In the genomic region with DNA sequence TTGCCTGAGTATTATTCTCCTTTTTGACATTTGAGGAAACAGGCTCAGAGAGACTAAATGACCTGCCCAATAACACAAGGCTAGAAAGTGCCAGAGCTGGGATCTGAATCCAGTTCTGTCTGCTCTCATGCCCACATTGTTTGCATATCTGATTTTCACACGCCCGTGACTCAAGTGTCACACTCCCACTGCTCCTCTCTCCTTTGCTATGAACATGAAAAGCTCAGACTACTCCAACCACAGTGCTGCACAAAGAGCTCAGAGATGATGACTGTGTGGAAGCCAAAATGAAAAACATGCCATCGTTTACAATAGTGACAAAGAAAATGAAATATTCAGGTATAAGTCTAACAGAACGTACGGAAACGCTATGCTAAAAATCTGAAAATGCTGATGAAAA, we compare ENCODE assay signal across 9 cellular contexts.
A peak's percentile ranks its signal among the peaks of the same experiment; 100 is the strongest.
DNase-seq lines count a peak whose midpoint lies in the region; ATAC-seq and TF ChIP-seq lines count a peak whose summit lies in the region.
"Had no signal": no experiment of that assay in that cellular context is flagged by ENCODE, and none has a peak within 500 bp of the region (broad histone marks: within the 10 kb centered on the region; RNA-seq: fewer than 3 reads in every experiment).

No MANE protein-coding gene starts in this region.

- H3K36me3 Mint-ChIP-seq in Calu3 (ENCODE audit: insufficient read depth, unreplicated experiment) (peaks cover 7% of the 10 kb centered on the region), progenitor cell of endocrine pancreas (ENCODE audit: insufficient read depth) (peaks cover 9% of the 10 kb centered on the region)
- H3K36me3 Mint-ChIP-seq in activated T-helper 2 cell treated with anti-CD3 and anti-CD28 coated beads, Interferon-gamma antibody, Interleukin-2, Interleukin-4, amounts not matched to agents 10 μg/mL and 5 μg/mL and 100 μg/mL, durations not matched to agents 14 hours and 24 hours and 36 hours (ENCODE audit: low read depth), result peaks cover 56% of the 10 kb centered on the region

- H3K4me1 Mint-ChIP-seq in Calu3 (ENCODE audit: low read depth, unreplicated experiment) (peaks cover 29% of the 10 kb centered on the region), progenitor cell of endocrine pancreas (ENCODE audit: low read depth) (peaks cover 2% of the 10 kb centered on the region)
- H3K4me1 Mint-ChIP-seq in activated T-helper 2 cell treated with anti-CD3 and anti-CD28 coated beads, Interferon-gamma antibody, Interleukin-2, Interleukin-4, amounts not matched to agents 10 μg/mL and 5 μg/mL and 100 μg/mL, durations not matched to agents 14 hours and 24 hours and 36 hours (ENCODE audit: low read depth), result peaks cover 52% of the 10 kb centered on the region

- BruUV-seq in Calu3 (replicated peaks; lab: Mats Ljungman, UMichigan), result no TSS peak

- TF ChIP-seq CTCF in Calu3 (IDR thresholded peaks at IDR 0.05; ENCODE audit: unreplicated experiment) (no peak), progenitor cell of endocrine pancreas (IDR thresholded peaks at IDR 0.05; ENCODE audit: unreplicated experiment) (no peak)

- DNase-seq in Calu3, result peak; percentile 5
- DNase-seq in Jurkat, Clone E6-1 (ENCODE audit: low read depth, low spot score), result peak; percentile 40
- DNase-seq in activated T-helper 2 cell treated with anti-CD3 and anti-CD28 coated beads, Interferon-gamma antibody, Interleukin-2, Interleukin-4, amounts not matched to agents 10 μg/mL and 5 μg/mL and 100 μg/mL, durations not matched to agents 14 hours and 24 hours and 36 hours (ENCODE audit: low spot score), result no peak
- no peak for DNase-seq in progenitor cell of endocrine pancreas (ENCODE audit: low spot score, unreplicated experiment)
- DNase-seq: substantia nigra had no signal

- H3K4me3 Mint-ChIP-seq in Calu3 (ENCODE audit: low read depth, unreplicated experiment) (no peak overlapping the region), progenitor cell of endocrine pancreas (ENCODE audit: low read depth) (no peak overlapping the region)
- H3K4me3 Mint-ChIP-seq in activated T-helper 2 cell treated with anti-CD3 and anti-CD28 coated beads, Interferon-gamma antibody, Interleukin-2, Interleukin-4, amounts not matched to agents 10 μg/mL and 5 μg/mL and 100 μg/mL, durations not matched to agents 14 hours and 24 hours and 36 hours (ENCODE audit: low read depth), result no peak overlapping the region

- H3K27ac Mint-ChIP-seq in Calu3 (ENCODE audit: unreplicated experiment) (peak overlapping the region; percentile 56), progenitor cell of endocrine pancreas (peak overlapping the region; percentile 8)
- H3K27ac Mint-ChIP-seq in activated T-helper 2 cell treated with anti-CD3 and anti-CD28 coated beads, Interferon-gamma antibody, Interleukin-2, Interleukin-4, amounts not matched to agents 10 μg/mL and 5 μg/mL and 100 μg/mL, durations not matched to agents 14 hours and 24 hours and 36 hours, result peak overlapping the region; percentile 70

- H3K9me3 Mint-ChIP-seq in Calu3 (ENCODE audit: low read depth, unreplicated experiment) (no peaks in the 10 kb centered on the region), progenitor cell of endocrine pancreas (ENCODE audit: low read depth) (no peaks in the 10 kb centered on the region)
- H3K9me3 Mint-ChIP-seq in activated T-helper 2 cell treated with anti-CD3 and anti-CD28 coated beads, Interferon-gamma antibody, Interleukin-2, Interleukin-4, amounts not matched to agents 10 μg/mL and 5 μg/mL and 100 μg/mL, durations not matched to agents 14 hours and 24 hours and 36 hours, result no peaks in the 10 kb centered on the region

- H3K4me3 ChIP-seq in Jurkat, Clone E6-1 (ENCODE audit: low read length), result no peak overlapping the region

- CTCF ChIA-PET in Calu3 (lab: Charles Lee), result no interaction called here

- intact Hi-C loops in Calu3 (cut with micrococcal nuclease; ENCODE audit: unreplicated experiment), result no loop called here
- intact Hi-C loops in activated T-helper 2 cell treated with anti-CD3 and anti-CD28 coated beads, Interferon-gamma antibody, Interleukin-2, Interleukin-4, amounts not matched to agents 10 μg/mL and 5 μg/mL and 100 μg/mL, durations not matched to agents 14 hours and 24 hours and 36 hours (cut with micrococcal nuclease), result loop anchor here (1.0 to 10.0 kb wide), 5 partner anchors 19 to 107 kb away; no protein-coding TSS in a partner anchor

- no peaks in the 10 kb centered on the region for H3K27me3 Mint-ChIP-seq in Calu3 (ENCODE audit: unreplicated experiment)
- H3K27me3 Mint-ChIP-seq in activated T-helper 2 cell treated with anti-CD3 and anti-CD28 coated beads, Interferon-gamma antibody, Interleukin-2, Interleukin-4, amounts not matched to agents 10 μg/mL and 5 μg/mL and 100 μg/mL, durations not matched to agents 14 hours and 24 hours and 36 hours (ENCODE audit: low read depth), result no peaks in the 10 kb centered on the region
- H3K27me3 Mint-ChIP-seq in progenitor cell of endocrine pancreas, result no peaks in the 10 kb centered on the region

- ATAC-seq in HG03196 (IDR thresholded peaks at IDR 0.05; ENCODE audit: unreplicated experiment), result no peak
- no peak for ATAC-seq in HG03565 (IDR thresholded peaks at IDR 0.05; ENCODE audit: unreplicated experiment)
- ATAC-seq in GM21447 (IDR thresholded peaks at IDR 0.05; ENCODE audit: unreplicated experiment), result no peak
- ATAC-seq in HG02970 (IDR thresholded peaks at IDR 0.05; ENCODE audit: low FRiP score, unreplicated experiment), result no peak

Comparison
In these comparisons a context has a peak if more than half of its experiments do, and no peak if none do; other contexts are left out.
1. DNase-seq: peak in Calu3 (single experiment) and Jurkat, Clone E6-1 (single experiment); none in activated T-helper 2 cell treated with anti-CD3 and anti-CD28 coated beads, Interferon-gamma antibody, Interleukin-2, Interleukin-4, amounts not matched to agents 10 μg/mL and 5 μg/mL and 100 μg/mL, durations not matched to agents 14 hours and 24 hours and 36 hours (single experiment) and progenitor cell of endocrine pancreas (single experiment).
2. H3K27ac Mint-ChIP-seq: peak in every context shown above with its lines; median percentile 70 in activated T-helper 2 cell treated with anti-CD3 and anti-CD28 coated beads, Interferon-gamma antibody, Interleukin-2, Interleukin-4, amounts not matched to agents 10 μg/mL and 5 μg/mL and 100 μg/mL, durations not matched to agents 14 hours and 24 hours and 36 hours; 56 in Calu3; 8 in progenitor cell of endocrine pancreas.